Comparison of ENCODE assay signal across 29 cellular contexts in genomic region chr3:35727179-35727578, GRCh38.
"Had no signal": no experiment of that assay in that cellular context is flagged by ENCODE, and none has a peak within 500 bp of the region (broad histone marks: within the 10 kb centered on the region; RNA-seq: fewer than 3 reads in every experiment).

No MANE protein-coding gene starts in this region.

- DNase-seq: activated CD4-positive, alpha-beta memory T cell treated with anti-CD3 and anti-CD28 coated beads, Interleukin-2, amount 10 ng/mL, durations not matched to agents 7 days and 5 days; activated CD4-positive, alpha-beta T cell treated with anti-CD3 and anti-CD28 coated beads for 1 hour; activated CD4-positive, alpha-beta T cell treated with anti-CD3 and anti-CD28 coated beads for 48 hours; activated CD4-positive, CD25-positive, alpha-beta regulatory T cell; activated CD8-positive, alpha-beta memory T cell treated with anti-CD3 and anti-CD28 coated beads for 24 hours; activated CD8-positive, alpha-beta memory T cell treated with anti-CD3 and anti-CD28 coated beads, Interleukin-2, amount 10 ng/mL, durations not matched to agents 7 days and 5 days; activated CD8-positive, alpha-beta memory T cell treated with anti-CD3 and anti-CD28 coated beads, Interleukin-2, amount 50 U/mL, for 48 hours; activated effector memory CD4-positive, alpha-beta T cell treated with Interleukin-2 at 50 U/mL for 16 hours; activated naive CD4-positive, alpha-beta T cell treated with anti-CD3 and anti-CD28 coated beads, Interleukin-2, amount 10 ng/mL, durations not matched to agents 7 days and 5 days; activated naive CD8-positive, alpha-beta T cell treated with anti-CD3 and anti-CD28 coated beads, Interleukin-2, amount 50 U/mL, for 24 hours; activated T-cell treated with anti-CD3 and anti-CD28 coated beads, Interleukin-2, amount 50 U/mL, for 48 hours; anterior cingulate cortex; Karpas-422; NCI-H1105; NCI-H1417 treated with DMSO at 0.1 percent for 48 hours; NCI-H187 treated with DMSO at 0.1 percent for 48 hours; NCI-H2171 treated with DMSO at 0.1 percent for 48 hours; NCI-H2227 treated with DMSO at 0.1 percent for 48 hours; NCI-H69; Peyer's patch; RPMI8226; SIG-M5; T1000; WERI-Rb-1 had no signal

- H3K4me1 Mint-ChIP-seq: activated CD4-positive, alpha-beta memory T cell treated with anti-CD3 and anti-CD28 coated beads, Interleukin-2, amount 10 ng/mL, durations not matched to agents 7 days and 5 days; activated CD8-positive, alpha-beta memory T cell treated with anti-CD3 and anti-CD28 coated beads, Interleukin-2, amount 10 ng/mL, durations not matched to agents 7 days and 5 days; activated naive CD4-positive, alpha-beta T cell treated with anti-CD3 and anti-CD28 coated beads, Interleukin-2, amount 10 ng/mL, durations not matched to agents 7 days and 5 days; activated naive CD8-positive, alpha-beta T cell treated with anti-CD3 and anti-CD28 coated beads, Interleukin-2, amount 50 U/mL, for 24 hours; central memory CD8-positive, alpha-beta T cell had no signal

- H3K9me3 Mint-ChIP-seq: activated naive CD4-positive, alpha-beta T cell treated with anti-CD3 and anti-CD28 coated beads, Interleukin-2, amount 10 ng/mL, durations not matched to agents 7 days and 5 days; brain; central memory CD8-positive, alpha-beta T cell had no signal

- H3K27me3 ChIP-seq: Peyer's patch had no signal

- H3K9me3 ChIP-seq: Peyer's patch had no signal

- H3K4me3 ChIP-seq: cardiac muscle cell, Peyer's patch had no signal

- H3K36me3 ChIP-seq: cardiac muscle cell, Peyer's patch, WERI-Rb-1 had no signal

- H3K27ac Mint-ChIP-seq: activated CD4-positive, alpha-beta memory T cell treated with anti-CD3 and anti-CD28 coated beads, Interleukin-2, amount 10 ng/mL, durations not matched to agents 7 days and 5 days; activated CD8-positive, alpha-beta memory T cell treated with anti-CD3 and anti-CD28 coated beads, Interleukin-2, amount 10 ng/mL, durations not matched to agents 7 days and 5 days; activated naive CD4-positive, alpha-beta T cell treated with anti-CD3 and anti-CD28 coated beads, Interleukin-2, amount 10 ng/mL, durations not matched to agents 7 days and 5 days; activated naive CD8-positive, alpha-beta T cell; activated naive CD8-positive, alpha-beta T cell treated with anti-CD3 and anti-CD28 coated beads, Interleukin-2, amount 50 U/mL, for 24 hours had no signal

- H3K36me3 Mint-ChIP-seq: activated CD8-positive, alpha-beta memory T cell treated with anti-CD3 and anti-CD28 coated beads, Interleukin-2, amount 10 ng/mL, durations not matched to agents 7 days and 5 days; activated naive CD4-positive, alpha-beta T cell treated with anti-CD3 and anti-CD28 coated beads, Interleukin-2, amount 10 ng/mL, durations not matched to agents 7 days and 5 days; activated naive CD8-positive, alpha-beta T cell had no signal

- H3K4me3 Mint-ChIP-seq: activated CD4-positive, alpha-beta memory T cell treated with anti-CD3 and anti-CD28 coated beads, Interleukin-2, amount 10 ng/mL, durations not matched to agents 7 days and 5 days; activated CD8-positive, alpha-beta memory T cell treated with anti-CD3 and anti-CD28 coated beads, Interleukin-2, amount 10 ng/mL, durations not matched to agents 7 days and 5 days; activated naive CD4-positive, alpha-beta T cell treated with anti-CD3 and anti-CD28 coated beads, Interleukin-2, amount 10 ng/mL, durations not matched to agents 7 days and 5 days; activated naive CD8-positive, alpha-beta T cell; activated naive CD8-positive, alpha-beta T cell treated with anti-CD3 and anti-CD28 coated beads, Interleukin-2, amount 50 U/mL, for 24 hours; brain; central memory CD8-positive, alpha-beta T cell had no signal

- H3K27ac ChIP-seq: cardiac muscle cell, Peyer's patch, WERI-Rb-1 had no signal

- H3K4me1 ChIP-seq: Peyer's patch had no signal

- ATAC-seq: activated CD8-positive, alpha-beta memory T cell treated with anti-CD3 and anti-CD28 coated beads, Interleukin-2, amount 10 ng/mL, durations not matched to agents 7 days and 5 days; activated naive CD8-positive, alpha-beta T cell treated with anti-CD3 and anti-CD28 coated beads, Interleukin-2, amount 50 U/mL, for 24 hours; Right ventricle myocardium inferior had no signal

- H3K27me3 Mint-ChIP-seq: activated CD4-positive, alpha-beta memory T cell treated with anti-CD3 and anti-CD28 coated beads, Interleukin-2, amount 10 ng/mL, durations not matched to agents 7 days and 5 days; activated CD8-positive, alpha-beta memory T cell treated with anti-CD3 and anti-CD28 coated beads, Interleukin-2, amount 10 ng/mL, durations not matched to agents 7 days and 5 days; activated naive CD4-positive, alpha-beta T cell treated with anti-CD3 and anti-CD28 coated beads, Interleukin-2, amount 10 ng/mL, durations not matched to agents 7 days and 5 days; activated naive CD8-positive, alpha-beta T cell; activated naive CD8-positive, alpha-beta T cell treated with anti-CD3 and anti-CD28 coated beads, Interleukin-2, amount 50 U/mL, for 24 hours; central memory CD8-positive, alpha-beta T cell had no signal
